Comparison of ENCODE assay signal across 1 cellular context in the genomic region with DNA sequence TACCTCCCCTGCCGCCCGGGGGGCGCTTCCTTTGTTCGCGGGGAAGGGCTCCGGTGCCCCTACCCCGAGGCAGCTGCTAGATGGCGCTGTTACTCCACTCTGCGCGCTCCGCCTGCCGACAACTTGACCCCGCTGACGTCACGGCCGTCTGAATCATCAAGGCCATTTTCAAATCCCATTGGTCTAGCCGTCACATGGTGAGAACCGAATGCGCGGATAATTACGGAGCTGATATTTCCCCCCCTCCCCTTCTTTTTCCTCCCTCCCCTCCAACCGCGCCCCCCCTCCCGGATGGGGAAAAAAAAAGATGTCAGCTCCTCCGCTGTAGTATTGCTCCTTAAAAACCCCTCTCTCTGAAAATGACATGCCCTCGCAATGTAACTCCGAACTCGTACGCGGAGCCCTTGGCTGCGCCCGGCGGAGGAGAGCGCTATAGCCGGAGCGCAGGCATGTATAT.
TF ChIP-seq lines count a peak whose summit lies in the region.

Gene HOXC10, plus strand, starts transcription at position 246 of the 457 bp plus-strand sequence. Its CDS starts 114 bp downstream, at position 360.

TF ChIP-seq in K562, 482 proteins besides CTCF, POLR2A, EP300 and RAD21 (continued from another document):
- TF ChIP-seq ZBTB33 (CRISPR knock-in tag; IDR thresholded peaks at IDR 0.05): peak; percentile 93; the same call in 1 of the 2 replicates
